ENCODE assay signal across 12 cellular contexts in genomic region chr14:101982621-101983020, GRCh38. TPM values are rescaled to one million over a fixed set of nuclear protein-coding genes. Genes with fewer than 3 reads are reported as not detected.
DNase-seq lines count a peak whose midpoint lies in the region; TF ChIP-seq lines count a peak whose summit lies in the region.
"Had no signal": no experiment of that assay in that cellular context is flagged by ENCODE, and none has a peak within 500 bp of the region (broad histone marks: within the 10 kb centered on the region; RNA-seq: fewer than 3 reads in every experiment).

No MANE protein-coding gene starts in this region.

- no peak overlapping the region for H3K4me3 ChIP-seq in tibial artery
- H3K4me3 ChIP-seq: A549, BLaER1 had no signal

- H3K27ac ChIP-seq in tibial artery, result no peak overlapping the region
- H3K27ac ChIP-seq: A549, BLaER1, HL-60 had no signal

- intact Hi-C loops in tibial artery (cut with DNase I; ENCODE audit: low total_unique reads), result no loop called here

- no peak for TF ChIP-seq CTCF in tibial artery (IDR thresholded peaks at IDR 0.05)

- peaks cover 62 to 88% (median 76%) of the 10 kb centered on the region in 3 donors for H3K36me3 ChIP-seq in tibial artery

- no peaks in the 10 kb centered on the region for H3K27me3 ChIP-seq in tibial artery
- H3K27me3 ChIP-seq: BLaER1 had no signal

- H3K9me3 ChIP-seq in tibial artery, result no peaks in the 10 kb centered on the region
- H3K9me3 ChIP-seq: A549, BLaER1, Caco-2 had no signal

- peaks cover 0 to 16% (median 13%) of the 10 kb centered on the region in 4 donors for H3K4me1 ChIP-seq in tibial artery
- H3K4me1 ChIP-seq: Caco-2 had no signal

- peak; percentile 27 for DNase-seq in EL
- DNase-seq in astrocyte of the hippocampus (ENCODE audit: low read depth, low spot score), result peak; percentile 13
- DNase-seq in iris pigment epithelial cell (ENCODE audit: low read depth), result peak; percentile 57
- no peak for DNase-seq in tibial artery
- DNase-seq in iPS-NIHi7 (ENCODE audit: extremely low spot score), result no peak
- DNase-seq in H4 (ENCODE audit: low spot score), result no peak
- DNase-seq: Caco-2; CD8-positive, alpha-beta memory T cell; DND-41 had no signal

RNA-seq across cellular contexts. Expression of gene DYNC1H1, which starts 18.2 kb away (rescaled TPM):
- 112 and 113 TPM in 2 replicates for total RNA-seq in H4 (2014; rRNA removed; shearing (Covaris generic))

Comparison
In these comparisons a context has a peak if more than half of its experiments do, and no peak if none do; other contexts are left out.
1. DNase-seq: peak in EL (single experiment), astrocyte of the hippocampus (single experiment) and iris pigment epithelial cell (single experiment); none in tibial artery (0 of 2), iPS-NIHi7 (single experiment) and H4 (single experiment).